Comparison of ENCODE assay signal across 10 cellular contexts in genomic region chr11:93169950-93170561, GRCh38. TPM values are rescaled to one million over a fixed set of nuclear protein-coding genes. Genes with fewer than 3 reads are reported as not detected.
DNase-seq lines count a peak whose midpoint lies in the region; ATAC-seq, FAIRE-seq and TF ChIP-seq lines count a peak whose summit lies in the region.
"Had no signal": no experiment of that assay in that cellular context is flagged by ENCODE, and none has a peak within 500 bp of the region (broad histone marks: within the 10 kb centered on the region; RNA-seq: fewer than 3 reads in every experiment).

No MANE protein-coding gene starts in this region.

- no peaks in the 10 kb centered on the region for H3K79me2 ChIP-seq in GM12878 (ENCODE audit: control insufficient read depth, insufficient read depth, low read length)
- no peaks in the 10 kb centered on the region for H3K79me2 ChIP-seq in mesendoderm (ENCODE audit: control insufficient read depth, insufficient read depth, low read length)

- intact Hi-C loops in GM12878 (cut with micrococcal nuclease; ENCODE audit: unreplicated experiment): loop anchor here (1.0 kb wide), 1 partner anchor 228 kb away; no protein-coding TSS in a partner anchor

- no peaks in the 10 kb centered on the region for H3K79me1 ChIP-seq in mesendoderm (ENCODE audit: low read length)

- no peak overlapping the region for H2AK5ac ChIP-seq in mesendoderm (ENCODE audit: low read length)

- no peak overlapping the region for H3K18ac ChIP-seq in mesendoderm (ENCODE audit: low read length)

- no peaks in the 10 kb centered on the region for H4K20me1 ChIP-seq in GM12878 (ENCODE audit: control insufficient read depth, insufficient read depth)

- RAD21 ChIA-PET in GM12878 (lab: Charles Lee; ENCODE audit: unreplicated experiment): interaction anchor here (1.1 kb wide), 1 partner anchor 229 kb away, joined by 4 read pairs; no protein-coding TSS in a partner anchor

- H3K4ac ChIP-seq in mesendoderm (ENCODE audit: low read depth, low read length): no peak overlapping the region

- TF ChIP-seq CTCF in GM12878 (IDR thresholded peaks at IDR 0.05 in 2 of 3, conservative IDR thresholded peaks at IDR 0.05 in 1 of 3; ENCODE audit: control insufficient read depth in 2 of 3, extremely low read depth in 1 of 3, insufficient read depth in 1 of 3, low read depth in 3 of 3, low read length in 3 of 3): peak in 2 of 3 experiments; percentile 36; a peak in 4 of 6 replicates

- SMC1A ChIA-PET in GM12878 (lab: Charles Lee; ENCODE audit: uncharacterized antibody, unreplicated experiment): interaction anchor here (0.8 to 2.5 kb wide), 2 partner anchors 25 to 228 kb away, joined by 3 to 12 read pairs; no protein-coding TSS in a partner anchor

- no TSS peak for BruUV-seq in GM12878 (replicated peaks; lab: Mats Ljungman, UMichigan)

- H2BK120ac ChIP-seq in mesendoderm (ENCODE audit: low read depth, low read length): no peak overlapping the region

- no peak overlapping the region for H3K27ac ChIP-seq in GM12878 (ENCODE audit: control insufficient read depth, insufficient read depth)
- no peak overlapping the region for H3K27ac ChIP-seq in mesendoderm (ENCODE audit: low read depth, low read length)
- H3K27ac ChIP-seq: HL-60 had no signal

- no peaks in the 10 kb centered on the region for H3K36me3 Mint-ChIP-seq in activated naive CD4-positive, alpha-beta T cell treated with anti-CD3 and anti-CD28 coated beads, Interleukin-2, amount 50 U/mL, for 72 hours

- no peak overlapping the region for H3K56ac ChIP-seq in mesendoderm (ENCODE audit: low read length)

- peak; percentile 35 for FAIRE-seq in GM12878 (lab: Jason Lieb, UNC)

- no peaks in the 10 kb centered on the region for H3K9me3 ChIP-seq in GM12878 (replicated peaks; ENCODE audit: control insufficient read depth, insufficient read depth, low read length)

- DNase-seq in DMS79 (lab: John Stamatoyannopoulos, UW) (peak; percentile 12), HT1080 (ENCODE audit: low read depth) (peak; percentile 6), GM12878 (ENCODE audit: low read depth, low spot score) (no peak), mesendoderm (peak; percentile 55)
- DNase-seq in activated naive CD4-positive, alpha-beta T cell treated with anti-CD3 and anti-CD28 coated beads, Interleukin-2, amount 50 U/mL, for 72 hours (ENCODE audit: low spot score in 2 of 2): no peak

- H3K27me3 ChIP-seq in GM12878 (replicated peaks in 1 of 2; ENCODE audit: control insufficient read depth in 2 of 2, insufficient read depth in 2 of 2, low read length in 1 of 2) (no peaks in the 10 kb centered on the region), mesendoderm (ENCODE audit: insufficient read depth, low read length, poor library complexity) (no peaks in the 10 kb centered on the region)

- no peaks in the 10 kb centered on the region for H3K9me3 Mint-ChIP-seq in activated naive CD4-positive, alpha-beta T cell treated with anti-CD3 and anti-CD28 coated beads, Interleukin-2, amount 50 U/mL, for 72 hours
- H3K9me3 Mint-ChIP-seq: activated naive CD4-positive, alpha-beta T cell treated with anti-CD3 and anti-CD28 coated beads, Interleukin-2, amount 50 U/mL, for 24 hours had no signal

- TF ChIP-seq EP300 in GM12878 (IDR thresholded peaks at IDR 0.05; ENCODE audit: borderline replicate concordance in 1 of 2, control insufficient read depth in 1 of 2, low read depth in 2 of 2, low read length in 2 of 2): no peak

- H3K4me3 ChIP-seq in GM12878 (no peak overlapping the region), mesendoderm (ENCODE audit: low read length) (no peak overlapping the region)

- TF ChIP-seq POLR2A in GM12878 (IDR thresholded peaks at IDR 0.05; ENCODE audit: low read depth, low read length): no peak

- H4K8ac ChIP-seq in mesendoderm (ENCODE audit: low read depth, low read length): no peak overlapping the region

- WGBS in GM12878 (ENCODE audit: insufficient coverage, insufficient replicate concordance, low lambda C conversion rate, missing lambda C conversion rate): 51% methylated on average over 2 of the region's 2 CpGs
- WGBS in mesendoderm (ENCODE audit: extremely low coverage, insufficient coverage, low lambda C conversion rate): 100% methylated on average over 1 of the region's 2 CpGs

- H3K36me3 ChIP-seq in GM12878 (ENCODE audit: control insufficient read depth in 2 of 2, insufficient read depth in 2 of 2, low read length in 1 of 2) (no peaks in the 10 kb centered on the region), mesendoderm (ENCODE audit: control insufficient read depth, insufficient read depth, low read length) (no peaks in the 10 kb centered on the region)

- no peak overlapping the region for H2BK15ac ChIP-seq in mesendoderm (replicated peaks; ENCODE audit: low read depth)

- H3K4me1 ChIP-seq in GM12878 (ENCODE audit: control insufficient read depth, insufficient read depth, low read length): no peaks in the 10 kb centered on the region
- no peaks in the 10 kb centered on the region for H3K4me1 ChIP-seq in mesendoderm (ENCODE audit: control insufficient read depth, low read depth, low read length)

- H2AFZ ChIP-seq in GM12878 (ENCODE audit: control insufficient read depth, low read depth, low read length): no peak overlapping the region

- H3K4me2 ChIP-seq in GM12878 (ENCODE audit: control insufficient read depth, insufficient read depth) (no peak overlapping the region), mesendoderm (ENCODE audit: low read length) (no peak overlapping the region)

- H3K9ac ChIP-seq in GM12878 (ENCODE audit: control insufficient read depth, insufficient read depth, low read length) (no peak overlapping the region), mesendoderm (ENCODE audit: low read length) (no peak overlapping the region)

- H4K5ac ChIP-seq in mesendoderm (ENCODE audit: low read length): no peak overlapping the region

- TF ChIP-seq RAD21 in GM12878 (IDR thresholded peaks at IDR 0.05; ENCODE audit: insufficient read depth, low read depth, low read length): peak; percentile 40; the same call in 1 of the 2 replicates

- CTCF ChIA-PET in GM12878 (lab: Yijun Ruan, JAX): interaction anchor here (0.6 to 1.4 kb wide), 4 partner anchors 14 to 228 kb away, joined by 3 to 6 read pairs (median 4); no protein-coding TSS in a partner anchor

- in situ Hi-C loops in GM12878 (cut with MboI): no loop called here

- POLR2A ChIA-PET in GM12878 (lab: Charles Lee): no interaction called here

- no peak overlapping the region for H3K27ac Mint-ChIP-seq in activated naive CD4-positive, alpha-beta T cell treated with anti-CD3 and anti-CD28 coated beads, Interleukin-2, amount 50 U/mL, for 72 hours
- H3K27ac Mint-ChIP-seq: activated naive CD4-positive, alpha-beta T cell treated with anti-CD3 and anti-CD28 coated beads, Interleukin-2, amount 50 U/mL, for 24 hours had no signal

- no peak overlapping the region for H3K23ac ChIP-seq in mesendoderm (ENCODE audit: low read length)

- ATAC-seq in GM12878 (peak; percentile 61; the same call in 2 of the 3 replicates), GM21529 (IDR thresholded peaks at IDR 0.05; ENCODE audit: unreplicated experiment) (no peak), HG03097 (IDR thresholded peaks at IDR 0.05; ENCODE audit: low FRiP score, unreplicated experiment) (no peak), GM19351 (IDR thresholded peaks at IDR 0.05; ENCODE audit: unreplicated experiment) (no peak)
- ATAC-seq in activated naive CD4-positive, alpha-beta T cell treated with anti-CD3 and anti-CD28 coated beads, Interleukin-2, amount 50 U/mL, for 72 hours: no peak

- no peak overlapping the region for H2BK5ac ChIP-seq in mesendoderm (ENCODE audit: low read length)

TF ChIP-seq in GM12878, 131 proteins besides CTCF, POLR2A, EP300 and RAD21 (continues in another document):
- TF ChIP-seq LARP7 (IDR thresholded peaks at IDR 0.05): no peak
- TF ChIP-seq MXI1 (IDR thresholded peaks at IDR 0.05; ENCODE audit: low read depth, low read length): no peak
- TF ChIP-seq IKZF1 (conservative IDR thresholded peaks at IDR 0.05): no peak
- no peak for TF ChIP-seq SIN3A (IDR thresholded peaks at IDR 0.05; ENCODE audit: low read depth, low read length)

RNA-seq across cellular contexts. Expression of gene SLC36A4, which starts 27.7 kb away (rescaled TPM):
- total RNA-seq in HT1080 (2014; rRNA removed; shearing (Covaris generic)): 7.0 and 8.5 TPM in 2 replicates
- polyA plus RNA-seq in HT1080 (2015; cell fraction: cytosol; rRNA removed): 9.8 and 13.9 TPM in 2 replicates
- 9.6 and 11.3 TPM in 2 replicates for polyA plus RNA-seq in HT1080 (2015; cell fraction: nucleus; rRNA removed)
- total RNA-seq in GM12878 (2013; cell fraction: nucleolus; rRNA removed): 35.3 and 36.0 TPM in 2 replicates
- total RNA-seq in GM12878 (2014; rRNA removed) (5.1 and 6.8 TPM in 2 replicates), GM12878 (2014; rRNA removed; fragmentation: Illumina TruSeq; extraction: Trizol) (3.3 and 4.4 TPM in 2 replicates), GM12878 (2021) (6.1 and 7.2 TPM in 2 replicates)
- 4.5 TPM for polyA plus RNA-seq in GM12878 (2011; ENCODE audit: low read depth)
- polyA plus RNA-seq in GM12878 (2011; rRNA removed) (11.7 and 22.0 TPM in 2 replicates), GM12878 (2014; fragmentation: Illumina TruSeq; extraction: Trizol) (5.2 and 7.7 TPM in 2 replicates), GM12878 (2014; fragmentation: Nextera tagmentation; extraction: Ambion mirVana) (1 to 10 TPM; 1.4 to 2.0 TPM), GM12878 (2014; rRNA removed) (2.8 and 5.2 TPM in 2 replicates), GM12878 (2016; fragmentation: Nextera tagmentation; extraction: Ambion mirVana) (10 to 100 TPM in 1 of 2 experiments, 1 to 10 TPM in 1; 8.9 to 12.5 TPM)
- 5.3 and 6.9 TPM in 2 replicates for polyA plus RNA-seq in GM12878 (2011; cell fraction: cytosol; rRNA removed)
- 10.0 and 12.4 TPM in 2 replicates for polyA plus RNA-seq in GM12878 (2011; cell fraction: nucleus; rRNA removed)
- polyA plus RNA-seq in GM12878 (2012): 3.8 and 6.3 TPM in 2 replicates
- 13.3 and 19.7 TPM in 2 replicates for polyA minus RNA-seq in GM12878 (2011; rRNA and poly(A)+ RNA removed)
- polyA minus RNA-seq in GM12878 (2011; cell fraction: cytosol; rRNA and poly(A)+ RNA removed): 3.8 and 3.9 TPM in 2 replicates
- polyA minus RNA-seq in GM12878 (2011; cell fraction: nucleus; rRNA and poly(A)+ RNA removed): 10.2 and 19.0 TPM in 2 replicates
- 10.0 TPM for polyA plus RNA-seq in mesendoderm (2013, experiment 1 of 2)
- polyA plus RNA-seq in mesendoderm (2013, experiment 2 of 2): 9.9 TPM
- total RNA-seq in activated naive CD4-positive, alpha-beta T cell treated with anti-CD3 and anti-CD28 coated beads, Interleukin-2, amount 50 U/mL, for 72 hours: 10 to 100 TPM; 14.9 to 20.7 TPM

Comparison
In these comparisons a context has a peak if more than half of its experiments do, and no peak if none do; other contexts are left out.
1. DNase-seq: peak in DMS79 (single experiment), HT1080 (single experiment) and mesendoderm (single experiment); none in GM12878 (single experiment) and activated naive CD4-positive, alpha-beta T cell treated with anti-CD3 and anti-CD28 coated beads, Interleukin-2, amount 50 U/mL, for 72 hours (0 of 2).